ENCODE assay signal across 8 cellular contexts in genomic region chr15:41934843-41935242, GRCh38. TPM values are rescaled to one million over a fixed set of nuclear protein-coding genes. Genes with fewer than 3 reads are reported as not detected.
DNase-seq lines count a peak whose midpoint lies in the region; ATAC-seq and TF ChIP-seq lines count a peak whose summit lies in the region.

No MANE protein-coding gene starts in this region.

- H3K27me3 ChIP-seq in tibial artery = no peaks in the 10 kb centered on the region

- peak overlapping the region; percentile 17 to 56 for H3K27ac ChIP-seq in tibial artery

- peaks cover 0 to 51% (median 42%) of the 10 kb centered on the region in 4 donors for H3K4me1 ChIP-seq in tibial artery

- intact Hi-C loops in tibial artery (cut with DNase I; ENCODE audit: low total_unique reads) = loop anchor here (5.0 kb wide), 1 partner anchor 37 kb away; the partner anchor contains the start of gene EHD4

- no peak overlapping the region for H3K4me3 ChIP-seq in tibial artery

- peak; percentile 75 for ATAC-seq in naive thymus-derived CD8-positive, alpha-beta T cell
- ATAC-seq in omental fat pad (ENCODE audit: low FRiP score) = no peak

- H3K27me3 Mint-ChIP-seq in T-helper 1 cell treated with Interleukin-12 subunit alpha and Interleukin-12 subunit beta and Interleukin-4 antibody, amounts not matched to agents 30 μg/mL and 1 μg/mL, for 36 hours (ENCODE audit: low read depth) = no peaks in the 10 kb centered on the region
- H3K27me3 Mint-ChIP-seq in naive thymus-derived CD8-positive, alpha-beta T cell = no peaks in the 10 kb centered on the region

- in situ Hi-C loops in GM13976 (cut with MboI; ENCODE audit: low sequenced_read_pairs, unreplicated experiment) = no loop called here

- peak overlapping the region; percentile 78 for H3K4me3 Mint-ChIP-seq in T-helper 1 cell treated with Interleukin-12 subunit alpha and Interleukin-12 subunit beta and Interleukin-4 antibody, amounts not matched to agents 30 μg/mL and 1 μg/mL, for 36 hours
- H3K4me3 Mint-ChIP-seq in naive thymus-derived CD8-positive, alpha-beta T cell = peak overlapping the region; percentile 42 to 80 (median 68)

- peak overlapping the region; percentile 100 for H3K27ac Mint-ChIP-seq in T-helper 1 cell treated with Interleukin-12 subunit alpha and Interleukin-12 subunit beta and Interleukin-4 antibody, amounts not matched to agents 30 μg/mL and 1 μg/mL, for 36 hours
- peak overlapping the region; percentile 93 to 100 (median 98) for H3K27ac Mint-ChIP-seq in naive thymus-derived CD8-positive, alpha-beta T cell

- peaks cover 0 to 7% (median 0%) of the 10 kb centered on the region in 3 donors for H3K36me3 ChIP-seq in tibial artery

- POLR2A ChIA-PET in naive thymus-derived CD8-positive, alpha-beta T cell (lab: Charles Lee) = interaction anchor here (0.8 to 5.5 kb wide), 11 partner anchors 8 to 274 kb away, joined by 3 to 59 read pairs (median 3); partner anchors contain the start of genes EHD4, MAPKBP1 and MGA

- DNase-seq in GM13976 (ENCODE audit: low spot score) = peak; percentile 64
- DNase-seq in activated naive CD8-positive, alpha-beta T cell treated with anti-CD3 and anti-CD28 coated beads, Interleukin-2, amount 50 U/mL, for 16 hours (ENCODE audit: low read depth, low spot score) = peak; percentile 12
- DNase-seq in naive thymus-derived CD8-positive, alpha-beta T cell = peak; percentile 53 to 85 (median 70)
- DNase-seq in tibial artery = peak in 1 of 2 donors; percentile 63
- DNase-seq in omental fat pad (ENCODE audit: low spot score) = no peak
- no peak for DNase-seq in NCI-H524 (lab: John Stamatoyannopoulos, UW)
- DNase-seq in midbrain (lab: John Stamatoyannopoulos, UW) = no peak

- H3K9me3 ChIP-seq in tibial artery = no peaks in the 10 kb centered on the region

- H3K4me1 Mint-ChIP-seq in T-helper 1 cell treated with Interleukin-12 subunit alpha and Interleukin-12 subunit beta and Interleukin-4 antibody, amounts not matched to agents 30 μg/mL and 1 μg/mL, for 36 hours (ENCODE audit: low read depth) = peaks cover 58% of the 10 kb centered on the region
- H3K4me1 Mint-ChIP-seq in naive thymus-derived CD8-positive, alpha-beta T cell = peaks cover 27 to 68% (median 55%) of the 10 kb centered on the region in 4 donors

- peaks cover 11% of the 10 kb centered on the region for H3K36me3 Mint-ChIP-seq in T-helper 1 cell treated with Interleukin-12 subunit alpha and Interleukin-12 subunit beta and Interleukin-4 antibody, amounts not matched to agents 30 μg/mL and 1 μg/mL, for 36 hours (ENCODE audit: low read depth)
- no peaks in the 10 kb centered on the region for H3K36me3 Mint-ChIP-seq in naive thymus-derived CD8-positive, alpha-beta T cell

- H3K9me3 Mint-ChIP-seq in T-helper 1 cell treated with Interleukin-12 subunit alpha and Interleukin-12 subunit beta and Interleukin-4 antibody, amounts not matched to agents 30 μg/mL and 1 μg/mL, for 36 hours = no peaks in the 10 kb centered on the region
- H3K9me3 Mint-ChIP-seq in naive thymus-derived CD8-positive, alpha-beta T cell = peaks cover 0 to 4% (median 0%) of the 10 kb centered on the region in 9 donors

- TF ChIP-seq CTCF in GM13976 (IDR thresholded peaks at IDR 0.05; ENCODE audit: borderline replicate concordance, control extremely low read depth, extremely low read depth, insufficient read depth, missing control alignments) = no peak
- TF ChIP-seq CTCF in tibial artery (IDR thresholded peaks at IDR 0.05) = no peak
- TF ChIP-seq CTCF in omental fat pad (IDR thresholded peaks at IDR 0.05) = no peak

RNA-seq across cellular contexts. Expression of gene EHD4, which starts 37.5 kb away (rescaled TPM):
- total RNA-seq in naive thymus-derived CD8-positive, alpha-beta T cell = 10 to 100 TPM in 1 of 2 experiments, 1 to 10 TPM in 1; 9.1 to 10.4 TPM
- 1 to 10 TPM; 5.2 to 7.6 (median 5.9) TPM for polyA plus RNA-seq in naive thymus-derived CD8-positive, alpha-beta T cell
- total RNA-seq in omental fat pad = 10 to 100 TPM; 30.5 to 88.6 (median 37.8) TPM

RNA-seq across cellular contexts. Expression of gene SPTBN5, which starts 41.0 kb away (rescaled TPM):
- total RNA-seq in naive thymus-derived CD8-positive, alpha-beta T cell = under 1 TPM; 0.81 to 0.96 TPM
- polyA plus RNA-seq in naive thymus-derived CD8-positive, alpha-beta T cell = under 1 TPM in 1 of 3 donors, not detected in 2; 0.02 TPM
- 1 to 10 TPM in 3 of 4 donors, under 1 TPM in 1; 0.19 to 3.8 (median 1.8) TPM for total RNA-seq in omental fat pad

Comparison
In these comparisons a context has a peak if more than half of its experiments do, and no peak if none do; other contexts are left out.
1. DNase-seq: peak in GM13976 (single experiment), activated naive CD8-positive, alpha-beta T cell treated with anti-CD3 and anti-CD28 coated beads, Interleukin-2, amount 50 U/mL, for 16 hours (single experiment) and naive thymus-derived CD8-positive, alpha-beta T cell (10 of 10); none in omental fat pad (single experiment), NCI-H524 (0 of 2) and midbrain (single experiment).